17 cellular contexts compared by ENCODE assay signal in genomic region chr2:163198007-163198406, GRCh38.
DNase-seq lines count a peak whose midpoint lies in the region; ATAC-seq and TF ChIP-seq lines count a peak whose summit lies in the region.
"Had no signal": no experiment of that assay in that cellular context is flagged by ENCODE, and none has a peak within 500 bp of the region (broad histone marks: within the 10 kb centered on the region; RNA-seq: fewer than 3 reads in every experiment).

No MANE protein-coding gene starts in this region.

- H3K27me3 Mint-ChIP-seq in endodermal cell (ENCODE audit: insufficient read depth): no peaks in the 10 kb centered on the region
- H3K27me3 Mint-ChIP-seq in naive thymus-derived CD4-positive, alpha-beta T cell: no peaks in the 10 kb centered on the region
- H3K27me3 Mint-ChIP-seq: CD4-positive, CD25-positive, alpha-beta regulatory T cell; IgD-negative memory B cell had no signal

- WGBS in endodermal cell (ENCODE audit: insufficient coverage in 1 of 2, insufficient read length in 1 of 2), 2 experiments: 53 to 67% methylated on average over 1 of the region's 1 CpG

- CTCF ChIA-PET in naive thymus-derived CD4-positive, alpha-beta T cell (lab: Charles Lee): no interaction called here

- peaks cover 10% of the 10 kb centered on the region for H3K4me1 Mint-ChIP-seq in endodermal cell
- no peaks in the 10 kb centered on the region for H3K4me1 Mint-ChIP-seq in naive thymus-derived CD4-positive, alpha-beta T cell
- H3K4me1 Mint-ChIP-seq: CD4-positive, CD25-positive, alpha-beta regulatory T cell; IgD-negative memory B cell had no signal

- H3K27ac ChIP-seq in endodermal cell (ENCODE audit: low read depth, low read length): no peak overlapping the region
- H3K27ac ChIP-seq in upper lobe of right lung: no peak overlapping the region
- H3K27ac ChIP-seq in naive thymus-derived CD4-positive, alpha-beta T cell (ENCODE audit: low read depth, low read length): no peak overlapping the region
- H3K27ac ChIP-seq: BLaER1 treated with 17β-estradiol and CSF1 and Interleukin-3, amounts not matched to agents 10 nM and 100 nM had no signal

- H3K27ac Mint-ChIP-seq in endodermal cell: no peak overlapping the region
- H3K27ac Mint-ChIP-seq in naive thymus-derived CD4-positive, alpha-beta T cell: no peak overlapping the region
- H3K27ac Mint-ChIP-seq: CD4-positive, CD25-positive, alpha-beta regulatory T cell; IgD-negative memory B cell had no signal

- DNase-seq in DMS53 treated with DMSO at 0.1 percent for 48 hours (lab: John Stamatoyannopoulos, UW; ENCODE audit: unreplicated experiment) (peak; percentile 8), NCI-H69 (lab: John Stamatoyannopoulos, UW) (peak; percentile 90), endodermal cell (no peak), SKM-1 treated with dmso at 0.1 percent for 144 hours (lab: John Stamatoyannopoulos, UW; ENCODE audit: unreplicated experiment) (no peak), upper lobe of right lung (no peak)
- no peak for DNase-seq in naive thymus-derived CD4-positive, alpha-beta T cell
- DNase-seq: ACHN; Calu3; CD4-positive, CD25-positive, alpha-beta regulatory T cell; DND-41; GF-D8; GOT3; KG1 had no signal

- H3K9me3 Mint-ChIP-seq in endodermal cell: peaks cover 4% of the 10 kb centered on the region
- peaks cover 0 to 13% (median 0%) of the 10 kb centered on the region in 11 donors for H3K9me3 Mint-ChIP-seq in naive thymus-derived CD4-positive, alpha-beta T cell
- H3K9me3 Mint-ChIP-seq: IgD-negative memory B cell had no signal

- H3K36me3 Mint-ChIP-seq in endodermal cell (ENCODE audit: low read depth): no peaks in the 10 kb centered on the region
- H3K36me3 Mint-ChIP-seq in naive thymus-derived CD4-positive, alpha-beta T cell: no peaks in the 10 kb centered on the region
- H3K36me3 Mint-ChIP-seq: CD4-positive, CD25-positive, alpha-beta regulatory T cell; IgD-negative memory B cell had no signal

- H3K4me1 ChIP-seq in endodermal cell (ENCODE audit: control insufficient read depth, insufficient read depth, low read length): no peaks in the 10 kb centered on the region
- no peaks in the 10 kb centered on the region for H3K4me1 ChIP-seq in upper lobe of right lung
- H3K4me1 ChIP-seq in naive thymus-derived CD4-positive, alpha-beta T cell (ENCODE audit: control insufficient read depth in 2 of 2, insufficient read depth in 2 of 2, low read length in 2 of 2): no peaks in the 10 kb centered on the region
- H3K4me1 ChIP-seq: BLaER1 treated with 17β-estradiol and CSF1 and Interleukin-3, amounts not matched to agents 10 nM and 100 nM; HAP-1 had no signal

- TF ChIP-seq CTCF in endodermal cell (conservative IDR thresholded peaks at IDR 0.05) (no peak), upper lobe of right lung (IDR thresholded peaks at IDR 0.05) (no peak)

- H3K9ac ChIP-seq in endodermal cell (ENCODE audit: extremely low read depth, low read length, poor library complexity, severe bottlenecking): no peak overlapping the region
- H3K9ac ChIP-seq: BLaER1 treated with 17β-estradiol and CSF1 and Interleukin-3, amounts not matched to agents 10 nM and 100 nM had no signal

- ATAC-seq in HG02852 (IDR thresholded peaks at IDR 0.05; ENCODE audit: unreplicated experiment): no peak
- ATAC-seq in upper lobe of right lung: no peak
- ATAC-seq in naive thymus-derived CD4-positive, alpha-beta T cell: no peak

- H3K9me3 ChIP-seq in endodermal cell (ENCODE audit: control insufficient read depth, low read length) (peaks cover 16% of the 10 kb centered on the region), upper lobe of right lung (no peaks in the 10 kb centered on the region)
- no peaks in the 10 kb centered on the region for H3K9me3 ChIP-seq in naive thymus-derived CD4-positive, alpha-beta T cell (ENCODE audit: control insufficient read depth in 2 of 3, low read length in 3 of 3)
- H3K9me3 ChIP-seq: HAP-1 had no signal

- no peak overlapping the region for H3K4me3 Mint-ChIP-seq in endodermal cell
- no peak overlapping the region for H3K4me3 Mint-ChIP-seq in naive thymus-derived CD4-positive, alpha-beta T cell
- H3K4me3 Mint-ChIP-seq: CD4-positive, CD25-positive, alpha-beta regulatory T cell; IgD-negative memory B cell had no signal

- no peaks in the 10 kb centered on the region for H3K36me3 ChIP-seq in endodermal cell (ENCODE audit: control insufficient read depth, insufficient read depth, low read length)
- H3K36me3 ChIP-seq in upper lobe of right lung: no peaks in the 10 kb centered on the region
- H3K36me3 ChIP-seq in naive thymus-derived CD4-positive, alpha-beta T cell (ENCODE audit: control insufficient read depth in 2 of 3, insufficient read depth in 3 of 3, low read length in 3 of 3): no peaks in the 10 kb centered on the region
- H3K36me3 ChIP-seq: BLaER1 treated with 17β-estradiol and CSF1 and Interleukin-3, amounts not matched to agents 10 nM and 100 nM; HAP-1 had no signal

- H3K27me3 ChIP-seq in endodermal cell (ENCODE audit: control insufficient read depth, insufficient read depth, low read length, poor library complexity, severe bottlenecking) (no peaks in the 10 kb centered on the region), upper lobe of right lung (no peaks in the 10 kb centered on the region)
- no peaks in the 10 kb centered on the region for H3K27me3 ChIP-seq in naive thymus-derived CD4-positive, alpha-beta T cell (ENCODE audit: control insufficient read depth in 2 of 2, insufficient read depth in 2 of 2, low read length in 2 of 2)
- H3K27me3 ChIP-seq: BLaER1 treated with 17β-estradiol and CSF1 and Interleukin-3, amounts not matched to agents 10 nM and 100 nM had no signal

- H3K4me3 ChIP-seq in endodermal cell (ENCODE audit: low read length): peak overlapping the region; percentile 50
- H3K4me3 ChIP-seq in upper lobe of right lung: no peak overlapping the region
- H3K4me3 ChIP-seq in naive thymus-derived CD4-positive, alpha-beta T cell (ENCODE audit: low read length): no peak overlapping the region
- H3K4me3 ChIP-seq: BLaER1 treated with 17β-estradiol and CSF1 and Interleukin-3, amounts not matched to agents 10 nM and 100 nM; HAP-1 had no signal

- intact Hi-C loops in upper lobe of right lung (cut with DNase I): no loop called here
- intact Hi-C loops in naive thymus-derived CD4-positive, alpha-beta T cell (cut with micrococcal nuclease): no loop called here

- POLR2A ChIA-PET in naive thymus-derived CD4-positive, alpha-beta T cell (lab: Charles Lee): no interaction called here

Comparison
In these comparisons a context has a peak if more than half of its experiments do, and no peak if none do; other contexts are left out.
1. DNase-seq: peak in DMS53 treated with DMSO at 0.1 percent for 48 hours (single experiment) and NCI-H69 (single experiment); none in endodermal cell (single experiment), SKM-1 treated with dmso at 0.1 percent for 144 hours (single experiment), upper lobe of right lung (single experiment) and naive thymus-derived CD4-positive, alpha-beta T cell (0 of 9).